In genomic region chr7:130831817-130832481, GRCh38 we compare ENCODE assay signal across 1 cellular context.
TF ChIP-seq lines count a peak whose summit lies in the region.

No MANE protein-coding gene starts in this region.

TF ChIP-seq in H1, 55 proteins besides CTCF, POLR2A, EP300 and RAD21 (continued from another document):
- no peak for TF ChIP-seq CHD7 (IDR thresholded peaks at IDR 0.05; ENCODE audit: insufficient replicate concordance, low read length)
- TF ChIP-seq TEAD4 (IDR thresholded peaks at IDR 0.05; ENCODE audit: low read depth, low read length): no peak
- no peak for TF ChIP-seq SAP30 (IDR thresholded peaks at IDR 0.05; ENCODE audit: insufficient read depth, insufficient replicate concordance, low read length)
- no peak for TF ChIP-seq EZH2 (IDR thresholded peaks at IDR 0.05; ENCODE audit: low read depth, low read length, severe bottlenecking)
- no peak for TF ChIP-seq BRCA1 (IDR thresholded peaks at IDR 0.05; ENCODE audit: low read depth, low read length)
- TF ChIP-seq RXRA (IDR thresholded peaks at IDR 0.05; ENCODE audit: insufficient read depth, low read depth, low read length): no peak
- TF ChIP-seq TAF1 (IDR thresholded peaks at IDR 0.05; ENCODE audit: low read depth, low read length): no peak
- TF ChIP-seq SP2 (IDR thresholded peaks at IDR 0.05; ENCODE audit: low read length): no peak
- TF ChIP-seq KDM1A (IDR thresholded peaks at IDR 0.05; ENCODE audit: borderline replicate concordance, low read length): no peak
- TF ChIP-seq BCL11A (IDR thresholded peaks at IDR 0.05; ENCODE audit: low read depth in 2 of 2, low read length in 2 of 2): no peak
- TF ChIP-seq SRF (IDR thresholded peaks at IDR 0.05; ENCODE audit: low read depth, low read length): no peak
- no peak for TF ChIP-seq CEBPB (IDR thresholded peaks at IDR 0.05; ENCODE audit: low read depth, low read length)
- TF ChIP-seq HDAC2 (IDR thresholded peaks at IDR 0.05; ENCODE audit: borderline replicate concordance in 1 of 2, low read depth in 2 of 2, low read length in 2 of 2): no peak
- TF ChIP-seq SUZ12 (IDR thresholded peaks at IDR 0.05; ENCODE audit: low read length): no peak
- TF ChIP-seq CREB1 (IDR thresholded peaks at IDR 0.05): no peak
